Comparison of ENCODE assay signal across 8 cellular contexts in the genomic region with DNA sequence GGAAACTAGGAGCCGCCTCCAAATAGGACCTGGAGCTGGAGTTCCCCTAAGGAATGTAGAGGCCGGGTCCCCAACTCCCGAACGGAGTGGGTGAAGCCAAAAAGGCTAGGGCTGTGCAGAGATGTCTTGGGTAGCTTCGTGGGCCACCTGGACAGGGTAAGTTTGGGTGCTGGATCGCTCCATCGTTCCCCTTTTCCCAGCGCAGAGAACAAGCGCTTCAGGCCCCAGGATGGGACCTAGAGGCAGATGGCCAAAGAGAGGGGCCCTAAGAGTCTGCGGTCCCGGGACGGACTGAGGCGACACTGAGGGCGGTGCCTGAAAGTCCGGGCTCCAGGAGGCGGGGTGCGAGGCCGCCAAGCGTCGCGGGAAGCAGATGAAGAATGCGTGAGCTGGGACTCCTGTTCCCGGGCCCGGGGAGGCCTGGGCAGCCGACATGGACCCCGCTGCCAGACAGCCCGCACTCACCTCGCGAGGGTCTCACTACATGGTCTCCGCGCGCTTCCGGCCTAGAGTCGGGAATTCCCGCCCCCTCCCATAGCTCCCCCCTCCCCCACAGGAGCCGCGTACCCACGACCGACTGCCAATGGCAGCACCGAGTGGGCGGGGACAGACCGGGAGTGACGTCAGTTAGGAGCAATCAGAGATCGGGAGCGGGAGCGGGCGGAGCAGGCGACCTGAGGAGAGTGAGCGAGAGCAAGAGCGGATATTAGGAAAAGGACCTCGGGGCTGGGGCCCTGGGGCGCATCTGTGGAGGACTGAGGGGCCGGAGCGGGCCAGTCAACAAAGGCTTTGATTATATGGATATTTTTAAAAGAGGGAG. TPM values are rescaled to one million over a fixed set of nuclear protein-coding genes. Genes with fewer than 3 reads are reported as not detected.
DNase-seq lines count a peak whose midpoint lies in the region; ATAC-seq and TF ChIP-seq lines count a peak whose summit lies in the region.

A gene with protein sequence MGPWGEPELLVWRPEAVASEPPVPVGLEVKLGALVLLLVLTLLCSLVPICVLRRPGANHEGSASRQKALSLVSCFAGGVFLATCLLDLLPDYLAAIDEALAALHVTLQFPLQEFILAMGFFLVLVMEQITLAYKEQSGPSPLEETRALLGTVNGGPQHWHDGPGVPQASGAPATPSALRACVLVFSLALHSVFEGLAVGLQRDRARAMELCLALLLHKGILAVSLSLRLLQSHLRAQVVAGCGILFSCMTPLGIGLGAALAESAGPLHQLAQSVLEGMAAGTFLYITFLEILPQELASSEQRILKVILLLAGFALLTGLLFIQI (minus strand): TSS at position 508 of the 820 bp plus-strand sequence. CDS start 822 bp downstream, outside the sequence.

- H3K27me3 ChIP-seq in adrenal gland (no peaks in the 10 kb centered on the region), heart left ventricle (no peaks in the 10 kb centered on the region)

- H3K27me3 Mint-ChIP-seq in T-helper 1 cell treated with Interleukin-12 subunit alpha and Interleukin-12 subunit beta and Interleukin-4 antibody, amounts not matched to agents 30 μg/mL and 1 μg/mL, for 36 hours (ENCODE audit: low read depth), result no peaks in the 10 kb centered on the region
- H3K27me3 Mint-ChIP-seq in type B pancreatic cell, result no peaks in the 10 kb centered on the region

- H3K4me1 ChIP-seq in adrenal gland (replicated peaks in 1 of 2) (peaks cover 31 to 48% of the 10 kb centered on the region in 2 donors), heart left ventricle (peaks cover 6 to 77% (median 54%) of the 10 kb centered on the region in 12 donors)

- peak within 1 kb of the TSS; percentile 73 for H3K4me3 ChIP-seq in GM12864 (ENCODE audit: low read depth, low read length)
- peak within 1 kb of the TSS; percentile 22 to 84 (median 72) for H3K4me3 ChIP-seq in adrenal gland
- H3K4me3 ChIP-seq in heart left ventricle, result peak within 1 kb of the TSS; percentile 58 to 91 (median 74)

- TF ChIP-seq CTCF in GM12864 (IDR thresholded peaks at IDR 0.05; ENCODE audit: low read depth, low read length, missing control alignments), result no peak
- TF ChIP-seq CTCF in adrenal gland (IDR thresholded peaks at IDR 0.05), result no peak
- peak in 1 of 12 donors; percentile 9 for TF ChIP-seq CTCF in heart left ventricle (IDR thresholded peaks at IDR 0.05)
- TF ChIP-seq CTCF in type B pancreatic cell (conservative IDR thresholded peaks at IDR 0.05), result no peak

- H3K4me3 Mint-ChIP-seq in T-helper 1 cell treated with Interleukin-12 subunit alpha and Interleukin-12 subunit beta and Interleukin-4 antibody, amounts not matched to agents 30 μg/mL and 1 μg/mL, for 36 hours, result peak within 1 kb of the TSS; percentile 90
- H3K4me3 Mint-ChIP-seq in type B pancreatic cell, result peak within 1 kb of the TSS; percentile 92

- H3K4me1 Mint-ChIP-seq in T-helper 1 cell treated with Interleukin-12 subunit alpha and Interleukin-12 subunit beta and Interleukin-4 antibody, amounts not matched to agents 30 μg/mL and 1 μg/mL, for 36 hours (ENCODE audit: low read depth), result peaks cover 59% of the 10 kb centered on the region
- H3K4me1 Mint-ChIP-seq in type B pancreatic cell (ENCODE audit: unreplicated experiment), result peaks cover 47% of the 10 kb centered on the region

- H3K27ac ChIP-seq in adrenal gland (peak within 1 kb of the TSS; percentile 82 to 97 (median 93)), heart left ventricle (peak within 1 kb of the TSS; percentile 87 to 99 (median 95))

- no peaks in the 10 kb centered on the region for H3K9me3 ChIP-seq in adrenal gland (replicated peaks in 1 of 3)
- H3K9me3 ChIP-seq in heart left ventricle, result no peaks in the 10 kb centered on the region

- intact Hi-C loops in adrenal gland (cut with DNase I), result no loop called here
- intact Hi-C loops in heart left ventricle (cut with DNase I), result no loop called here
- intact Hi-C loops in posterior cingulate gyrus (cut with DNase I), result no loop called here

- peak; percentile 88 for DNase-seq in GM12864 (ENCODE audit: low read depth)
- peak; percentile 99 to 100 for DNase-seq in NCI-H187 (lab: John Stamatoyannopoulos, UW)
- DNase-seq in adrenal gland, result peak; percentile 99 to 100 (median 99)
- peak; percentile 99 for DNase-seq in heart left ventricle
- DNase-seq in posterior cingulate gyrus, result peak; percentile 96 to 100 (median 99)
- DNase-seq in type B pancreatic cell (ENCODE audit: extremely low spot score, unreplicated experiment), result peak; percentile 97

- peaks cover 0 to 18% of the 10 kb centered on the region in 2 donors for H3K36me3 ChIP-seq in adrenal gland (replicated peaks in 1 of 2)
- peaks cover 0 to 24% (median 13%) of the 10 kb centered on the region in 9 donors for H3K36me3 ChIP-seq in heart left ventricle

- H3K36me3 Mint-ChIP-seq in T-helper 1 cell treated with Interleukin-12 subunit alpha and Interleukin-12 subunit beta and Interleukin-4 antibody, amounts not matched to agents 30 μg/mL and 1 μg/mL, for 36 hours (ENCODE audit: low read depth), result peaks cover 26% of the 10 kb centered on the region
- H3K36me3 Mint-ChIP-seq in type B pancreatic cell, result peaks cover 9% of the 10 kb centered on the region

- peak within 1 kb of the TSS; percentile 91 for H3K27ac Mint-ChIP-seq in T-helper 1 cell treated with Interleukin-12 subunit alpha and Interleukin-12 subunit beta and Interleukin-4 antibody, amounts not matched to agents 30 μg/mL and 1 μg/mL, for 36 hours
- H3K27ac Mint-ChIP-seq in type B pancreatic cell, result peak within 1 kb of the TSS; percentile 99

- WGBS in adrenal gland, 4 donors, result 0 to 1% (median 0%) methylated on average over 14 to 54 of the region's 54 CpGs
- 0 to 1% (median 1%) methylated on average over 28 to 54 of the region's 54 CpGs for WGBS in heart left ventricle, 4 donors

- peak; percentile 51 for ATAC-seq in HG02852 (IDR thresholded peaks at IDR 0.05; ENCODE audit: unreplicated experiment)
- peak; percentile 80 to 87 (median 84) for ATAC-seq in heart left ventricle

- TF ChIP-seq POLR2A in adrenal gland (IDR thresholded peaks at IDR 0.05) (peak; percentile 39 to 86), heart left ventricle (IDR thresholded peaks at IDR 0.05) (peak in 1 of 2 donors; percentile 62)

- no peaks in the 10 kb centered on the region for H3K9me3 Mint-ChIP-seq in T-helper 1 cell treated with Interleukin-12 subunit alpha and Interleukin-12 subunit beta and Interleukin-4 antibody, amounts not matched to agents 30 μg/mL and 1 μg/mL, for 36 hours
- no peaks in the 10 kb centered on the region for H3K9me3 Mint-ChIP-seq in type B pancreatic cell

RNA-seq across cellular contexts. Expression of the gene that starts here (rescaled TPM):
- total RNA-seq in adrenal gland (100 to 1,000 TPM in 7 of 8 donors, 10 to 100 TPM in 1; 96.5 to 173 (median 118) TPM), heart left ventricle (10 to 100 TPM; 31.6 to 83.9 (median 48.4) TPM), type B pancreatic cell (ENCODE audit: low replicate concordance) (75.7 and 93.4 TPM in 2 replicates)
- polyA plus RNA-seq in adrenal gland (10 to 100 TPM; 29.1 to 85.1 (median 63.9) TPM), heart left ventricle (100 to 1,000 TPM in 1 of 2 donors, 10 to 100 TPM in 1; 32.5 to 163 TPM)

Comparison
In these comparisons a context has a peak if more than half of its experiments do, and no peak if none do; other contexts are left out.
1. Peak in every context shown above with its lines: DNase-seq, ATAC-seq, H3K4me3 ChIP-seq and H3K27ac ChIP-seq.